ENCODE assay signal across 1 cellular context in the genomic region with DNA sequence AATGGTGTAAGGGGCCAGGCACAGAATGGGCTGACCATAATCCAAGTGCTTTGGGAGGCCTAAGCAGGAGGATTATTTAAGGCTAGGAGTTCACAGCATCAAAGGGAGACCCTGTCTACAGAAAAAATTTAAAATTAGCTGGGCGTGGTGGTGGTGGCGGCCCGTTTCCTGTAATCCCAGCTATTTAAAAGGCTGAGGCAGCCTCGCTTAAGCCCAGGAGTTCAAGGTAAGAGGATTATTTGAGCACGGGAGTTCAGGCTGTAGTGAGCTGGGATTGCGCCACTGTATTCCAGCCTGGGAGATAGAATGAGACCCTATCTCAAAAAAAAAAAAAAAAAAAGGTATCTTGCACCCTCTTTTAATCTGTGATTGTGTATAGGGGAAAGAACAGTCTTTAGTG.
TF ChIP-seq lines count a peak whose summit lies in the region.

No MANE protein-coding gene starts in this region.

TF ChIP-seq in K562, 482 proteins besides CTCF, POLR2A, EP300 and RAD21:
- TF ChIP-seq ZKSCAN1 (IDR thresholded peaks at IDR 0.05; ENCODE audit: low read depth, low read length) (no peak), CGGBP1 (CRISPR knock-in tag; IDR thresholded peaks at IDR 0.05) (no peak), FOXJ2 (tag; IDR thresholded peaks at IDR 0.05) (no peak), ZHX1 (conservative IDR thresholded peaks at IDR 0.05; ENCODE audit: low read length) (no peak), TARDBP (IDR thresholded peaks at IDR 0.05) (no peak), JUND (IDR thresholded peaks at IDR 0.05; ENCODE audit: borderline replicate concordance, low read depth, low read length) (no peak), JUND (tag; IDR thresholded peaks at IDR 0.05; ENCODE audit: borderline replicate concordance, low read depth, low read length) (no peak), TFE3 (CRISPR knock-in tag; IDR thresholded peaks at IDR 0.05) (no peak), ATF7 (IDR thresholded peaks at IDR 0.05) (no peak), ZNF431 (CRISPR knock-in tag; IDR thresholded peaks at IDR 0.05) (no peak), GTF3C2 (IDR thresholded peaks at IDR 0.05; ENCODE audit: borderline replicate concordance, extremely low read depth, insufficient read length) (no peak), RERE (CRISPR knock-in tag; IDR thresholded peaks at IDR 0.05; ENCODE audit: borderline replicate concordance) (no peak)
- TF ChIP-seq, protein P1, sequence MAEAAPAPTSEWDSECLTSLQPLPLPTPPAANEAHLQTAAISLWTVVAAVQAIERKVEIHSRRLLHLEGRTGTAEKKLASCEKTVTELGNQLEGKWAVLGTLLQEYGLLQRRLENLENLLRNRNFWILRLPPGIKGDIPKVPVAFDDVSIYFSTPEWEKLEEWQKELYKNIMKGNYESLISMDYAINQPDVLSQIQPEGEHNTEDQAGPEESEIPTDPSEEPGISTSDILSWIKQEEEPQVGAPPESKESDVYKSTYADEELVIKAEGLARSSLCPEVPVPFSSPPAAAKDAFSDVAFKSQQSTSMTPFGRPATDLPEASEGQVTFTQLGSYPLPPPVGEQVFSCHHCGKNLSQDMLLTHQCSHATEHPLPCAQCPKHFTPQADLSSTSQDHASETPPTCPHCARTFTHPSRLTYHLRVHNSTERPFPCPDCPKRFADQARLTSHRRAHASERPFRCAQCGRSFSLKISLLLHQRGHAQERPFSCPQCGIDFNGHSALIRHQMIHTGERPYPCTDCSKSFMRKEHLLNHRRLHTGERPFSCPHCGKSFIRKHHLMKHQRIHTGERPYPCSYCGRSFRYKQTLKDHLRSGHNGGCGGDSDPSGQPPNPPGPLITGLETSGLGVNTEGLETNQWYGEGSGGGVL (CRISPR knock-in tag; IDR thresholded peaks at IDR 0.05) = no peak
